Comparison of ENCODE assay signal across 6 cellular contexts in genomic region chr2:177668617-177669016, GRCh38.
"Had no signal": no experiment of that assay in that cellular context is flagged by ENCODE, and none has a peak within 500 bp of the region (broad histone marks: within the 10 kb centered on the region; RNA-seq: fewer than 3 reads in every experiment).

No MANE protein-coding gene starts in this region.

- FAIRE-seq: GM12878, GM12891, GM12892, GM18507, GM19239 had no signal

- DNase-seq: GF-D8 had no signal

- ATAC-seq: GM12878 had no signal
